ENCODE assay signal across 12 cellular contexts in genomic region chr5:59328801-59329296, GRCh38.
DNase-seq lines count a peak whose midpoint lies in the region; ATAC-seq and TF ChIP-seq lines count a peak whose summit lies in the region.
"Had no signal": no experiment of that assay in that cellular context is flagged by ENCODE, and none has a peak within 500 bp of the region (broad histone marks: within the 10 kb centered on the region; RNA-seq: fewer than 3 reads in every experiment).

No MANE protein-coding gene starts in this region.

- H3K4me3 ChIP-seq in cardiac fibroblast (replicated peaks in 1 of 2; ENCODE audit: low read depth in 2 of 2, low read length in 2 of 2): no peak overlapping the region
- H3K4me3 ChIP-seq: pancreas, uterus had no signal

- TF ChIP-seq CTCF in cardiac fibroblast (IDR thresholded peaks at IDR 0.05; ENCODE audit: low read depth, low read length): no peak

- DNase-seq in COR-L47 (lab: John Stamatoyannopoulos, UW) (peak; percentile 51), M059J (ENCODE audit: low read depth) (peak; percentile 79), cardiac fibroblast (ENCODE audit: low read depth in 2 of 2) (peak; percentile 38 to 64), kidney glomerular epithelial cell (lab: John Stamatoyannopoulos, UW) (peak; percentile 40)
- no peak for DNase-seq in activated naive CD4-positive, alpha-beta T cell treated with anti-CD3 and anti-CD28 coated beads, Interleukin-2, amount 50 U/mL, for 16 hours
- DNase-seq in activated CD8-positive, alpha-beta memory T cell treated with anti-CD3 and anti-CD28 coated beads for 24 hours: no peak
- DNase-seq: activated CD8-positive, alpha-beta memory T cell treated with anti-CD3 and anti-CD28 coated beads, Interleukin-2, amount 50 U/mL, for 48 hours; DMS53; pancreas; uterus had no signal

- no peak for ATAC-seq in GM18907 (IDR thresholded peaks at IDR 0.05; ENCODE audit: unreplicated experiment)
- ATAC-seq in GM21786 (IDR thresholded peaks at IDR 0.05; ENCODE audit: unreplicated experiment): no peak

Comparison
In these comparisons a context has a peak if more than half of its experiments do, and no peak if none do; other contexts are left out.
1. DNase-seq: peak in COR-L47 (single experiment), M059J (single experiment), cardiac fibroblast (2 of 2) and kidney glomerular epithelial cell (single experiment); none in activated naive CD4-positive, alpha-beta T cell treated with anti-CD3 and anti-CD28 coated beads, Interleukin-2, amount 50 U/mL, for 16 hours (single experiment) and activated CD8-positive, alpha-beta memory T cell treated with anti-CD3 and anti-CD28 coated beads for 24 hours (single experiment).